1 cellular context compared by ENCODE assay signal in the genomic region with DNA sequence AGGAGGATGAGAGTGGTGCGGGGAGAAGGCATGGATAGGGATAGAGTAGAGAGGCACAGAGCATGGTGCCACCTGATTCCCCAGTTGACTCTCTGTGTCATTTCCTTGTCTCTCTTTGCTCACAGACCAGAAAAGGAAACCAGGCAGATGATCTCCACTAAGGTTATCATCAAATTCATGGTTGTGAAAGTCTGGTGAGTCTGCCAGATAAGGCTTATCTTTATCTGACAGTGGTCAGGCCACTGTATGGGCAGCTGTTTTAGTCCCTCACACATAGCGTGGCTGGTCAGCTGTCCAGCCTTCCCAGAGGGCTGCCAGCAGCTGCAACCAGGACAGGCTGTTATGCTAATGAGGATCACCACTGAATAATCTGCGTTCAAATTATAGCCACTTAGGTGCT.
TF ChIP-seq lines count a peak whose summit lies in the region.

No MANE protein-coding gene starts in this region.

TF ChIP-seq in K562, 482 proteins besides CTCF, POLR2A, EP300 and RAD21 (continued from another document and continues in another):
- TF ChIP-seq, protein P1, sequence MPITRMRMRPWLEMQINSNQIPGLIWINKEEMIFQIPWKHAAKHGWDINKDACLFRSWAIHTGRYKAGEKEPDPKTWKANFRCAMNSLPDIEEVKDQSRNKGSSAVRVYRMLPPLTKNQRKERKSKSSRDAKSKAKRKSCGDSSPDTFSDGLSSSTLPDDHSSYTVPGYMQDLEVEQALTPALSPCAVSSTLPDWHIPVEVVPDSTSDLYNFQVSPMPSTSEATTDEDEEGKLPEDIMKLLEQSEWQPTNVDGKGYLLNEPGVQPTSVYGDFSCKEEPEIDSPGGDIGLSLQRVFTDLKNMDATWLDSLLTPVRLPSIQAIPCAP (CRISPR knock-in tag; IDR thresholded peaks at IDR 0.05; ENCODE audit: borderline replicate concordance) = no peak
- TF ChIP-seq CBX2 (IDR thresholded peaks at IDR 0.05; ENCODE audit: insufficient read depth, low read length, poor library complexity, severe bottlenecking) (no peak), ZNF23 (CRISPR knock-in tag; IDR thresholded peaks at IDR 0.05) (no peak), ZNF583 (CRISPR knock-in tag; IDR thresholded peaks at IDR 0.05) (peak; percentile 61; the same call in 1 of the 2 replicates), TBL1XR1 (IDR thresholded peaks at IDR 0.05; ENCODE audit: low read length in 2 of 2) (no peak), GMEB1 (CRISPR knock-in tag; IDR thresholded peaks at IDR 0.05) (no peak), ZBTB9 (CRISPR knock-in tag; IDR thresholded peaks at IDR 0.05) (peak; percentile 98), TEAD1 (CRISPR knock-in tag; IDR thresholded peaks at IDR 0.05) (peak in 1 of 2 experiments; percentile 32; a peak in 1 of 4 replicates), PPARD (CRISPR knock-in tag; IDR thresholded peaks at IDR 0.05) (no peak), NR2C1 (IDR thresholded peaks at IDR 0.05) (no peak), NR2C1 (tag; IDR thresholded peaks at IDR 0.05) (peak; percentile 52), GABPB1 (CRISPR knock-in tag; IDR thresholded peaks at IDR 0.05) (no peak), C11orf30 (IDR thresholded peaks at IDR 0.05; ENCODE audit: low read depth) (no peak), HNRNPK (IDR thresholded peaks at IDR 0.05; ENCODE audit: low read depth, low read length, poor library complexity, severe bottlenecking) (no peak), SRSF7 (optimal IDR thresholded peaks at IDR 0.05; ENCODE audit: low read depth, low read length) (no peak), SOX6 (IDR thresholded peaks at IDR 0.05) (peak; percentile 90), YY1 (IDR thresholded peaks at IDR 0.05; ENCODE audit: borderline replicate concordance in 1 of 3, control insufficient read depth in 1 of 3, extremely low read depth in 1 of 3, insufficient read depth in 3 of 3, insufficient read length in 1 of 3, insufficient replicate concordance in 2 of 3, low read depth in 1 of 3, low read length in 2 of 3) (no peak), SMARCA5 (IDR thresholded peaks at IDR 0.05) (no peak), STAT5A (IDR thresholded peaks at IDR 0.05; ENCODE audit: borderline replicate concordance, low read length) (peak; percentile 67; the same call in 1 of the 2 replicates), NCOA1 (IDR thresholded peaks at IDR 0.05; ENCODE audit: low read depth) (0 out of 2 replicates have a peak, but pooled peaks have one; percentile 36), TRIM25 (IDR thresholded peaks at IDR 0.05; ENCODE audit: borderline replicate concordance) (no peak), KLF16 (IDR thresholded peaks at IDR 0.05) (peak; percentile 94), ZNF316 (IDR thresholded peaks at IDR 0.05) (no peak), JUNB (CRISPR knock-in tag; conservative IDR thresholded peaks at IDR 0.05) (no peak), DACH1 (IDR thresholded peaks at IDR 0.05; ENCODE audit: partially characterized antibody) (no peak), PHF21A (IDR thresholded peaks at IDR 0.05; ENCODE audit: borderline replicate concordance, low read depth) (no peak), ZNF197 (CRISPR knock-in tag; IDR thresholded peaks at IDR 0.05; ENCODE audit: low read depth) (peak; percentile 94), POLR2AphosphoS5 (IDR thresholded peaks at IDR 0.05; ENCODE audit: control insufficient read depth, insufficient read depth, low read depth, low read length) (0 out of 2 replicates have a peak, but pooled peaks have one; percentile 39), CTBP1 (IDR thresholded peaks at IDR 0.05; ENCODE audit: borderline replicate concordance) (peak; percentile 40; the same call in 1 of the 2 replicates), PURB (CRISPR knock-in tag; IDR thresholded peaks at IDR 0.05; ENCODE audit: low read depth) (no peak), TCF15 (CRISPR knock-in tag; IDR thresholded peaks at IDR 0.05) (no peak), ZEB2 (IDR thresholded peaks at IDR 0.05) (no peak), LCOR (CRISPR knock-in tag; IDR thresholded peaks at IDR 0.05) (no peak), FOXP4 (CRISPR knock-in tag; IDR thresholded peaks at IDR 0.05; ENCODE audit: borderline replicate concordance) (no peak), ZNF165 (CRISPR knock-in tag; IDR thresholded peaks at IDR 0.05; ENCODE audit: borderline replicate concordance) (no peak), TFAP4 (CRISPR knock-in tag; IDR thresholded peaks at IDR 0.05; ENCODE audit: borderline replicate concordance) (peak; percentile 88)
- TF ChIP-seq, protein P2, sequence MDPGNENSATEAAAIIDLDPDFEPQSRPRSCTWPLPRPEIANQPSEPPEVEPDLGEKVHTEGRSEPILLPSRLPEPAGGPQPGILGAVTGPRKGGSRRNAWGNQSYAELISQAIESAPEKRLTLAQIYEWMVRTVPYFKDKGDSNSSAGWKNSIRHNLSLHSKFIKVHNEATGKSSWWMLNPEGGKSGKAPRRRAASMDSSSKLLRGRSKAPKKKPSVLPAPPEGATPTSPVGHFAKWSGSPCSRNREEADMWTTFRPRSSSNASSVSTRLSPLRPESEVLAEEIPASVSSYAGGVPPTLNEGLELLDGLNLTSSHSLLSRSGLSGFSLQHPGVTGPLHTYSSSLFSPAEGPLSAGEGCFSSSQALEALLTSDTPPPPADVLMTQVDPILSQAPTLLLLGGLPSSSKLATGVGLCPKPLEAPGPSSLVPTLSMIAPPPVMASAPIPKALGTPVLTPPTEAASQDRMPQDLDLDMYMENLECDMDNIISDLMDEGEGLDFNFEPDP (CRISPR knock-in tag; IDR thresholded peaks at IDR 0.05) = no peak
- TF ChIP-seq, protein P3, sequence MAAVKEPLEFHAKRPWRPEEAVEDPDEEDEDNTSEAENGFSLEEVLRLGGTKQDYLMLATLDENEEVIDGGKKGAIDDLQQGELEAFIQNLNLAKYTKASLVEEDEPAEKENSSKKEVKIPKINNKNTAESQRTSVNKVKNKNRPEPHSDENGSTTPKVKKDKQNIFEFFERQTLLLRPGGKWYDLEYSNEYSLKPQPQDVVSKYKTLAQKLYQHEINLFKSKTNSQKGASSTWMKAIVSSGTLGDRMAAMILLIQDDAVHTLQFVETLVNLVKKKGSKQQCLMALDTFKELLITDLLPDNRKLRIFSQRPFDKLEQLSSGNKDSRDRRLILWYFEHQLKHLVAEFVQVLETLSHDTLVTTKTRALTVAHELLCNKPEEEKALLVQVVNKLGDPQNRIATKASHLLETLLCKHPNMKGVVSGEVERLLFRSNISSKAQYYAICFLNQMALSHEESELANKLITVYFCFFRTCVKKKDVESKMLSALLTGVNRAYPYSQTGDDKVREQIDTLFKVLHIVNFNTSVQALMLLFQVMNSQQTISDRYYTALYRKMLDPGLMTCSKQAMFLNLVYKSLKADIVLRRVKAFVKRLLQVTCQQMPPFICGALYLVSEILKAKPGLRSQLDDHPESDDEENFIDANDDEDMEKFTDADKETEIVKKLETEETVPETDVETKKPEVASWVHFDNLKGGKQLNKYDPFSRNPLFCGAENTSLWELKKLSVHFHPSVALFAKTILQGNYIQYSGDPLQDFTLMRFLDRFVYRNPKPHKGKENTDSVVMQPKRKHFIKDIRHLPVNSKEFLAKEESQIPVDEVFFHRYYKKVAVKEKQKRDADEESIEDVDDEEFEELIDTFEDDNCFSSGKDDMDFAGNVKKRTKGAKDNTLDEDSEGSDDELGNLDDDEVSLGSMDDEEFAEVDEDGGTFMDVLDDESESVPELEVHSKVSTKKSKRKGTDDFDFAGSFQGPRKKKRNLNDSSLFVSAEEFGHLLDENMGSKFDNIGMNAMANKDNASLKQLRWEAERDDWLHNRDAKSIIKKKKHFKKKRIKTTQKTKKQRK (IDR thresholded peaks at IDR 0.05; ENCODE audit: borderline replicate concordance, low read depth, low read length) = no peak
- TF ChIP-seq, protein P4, sequence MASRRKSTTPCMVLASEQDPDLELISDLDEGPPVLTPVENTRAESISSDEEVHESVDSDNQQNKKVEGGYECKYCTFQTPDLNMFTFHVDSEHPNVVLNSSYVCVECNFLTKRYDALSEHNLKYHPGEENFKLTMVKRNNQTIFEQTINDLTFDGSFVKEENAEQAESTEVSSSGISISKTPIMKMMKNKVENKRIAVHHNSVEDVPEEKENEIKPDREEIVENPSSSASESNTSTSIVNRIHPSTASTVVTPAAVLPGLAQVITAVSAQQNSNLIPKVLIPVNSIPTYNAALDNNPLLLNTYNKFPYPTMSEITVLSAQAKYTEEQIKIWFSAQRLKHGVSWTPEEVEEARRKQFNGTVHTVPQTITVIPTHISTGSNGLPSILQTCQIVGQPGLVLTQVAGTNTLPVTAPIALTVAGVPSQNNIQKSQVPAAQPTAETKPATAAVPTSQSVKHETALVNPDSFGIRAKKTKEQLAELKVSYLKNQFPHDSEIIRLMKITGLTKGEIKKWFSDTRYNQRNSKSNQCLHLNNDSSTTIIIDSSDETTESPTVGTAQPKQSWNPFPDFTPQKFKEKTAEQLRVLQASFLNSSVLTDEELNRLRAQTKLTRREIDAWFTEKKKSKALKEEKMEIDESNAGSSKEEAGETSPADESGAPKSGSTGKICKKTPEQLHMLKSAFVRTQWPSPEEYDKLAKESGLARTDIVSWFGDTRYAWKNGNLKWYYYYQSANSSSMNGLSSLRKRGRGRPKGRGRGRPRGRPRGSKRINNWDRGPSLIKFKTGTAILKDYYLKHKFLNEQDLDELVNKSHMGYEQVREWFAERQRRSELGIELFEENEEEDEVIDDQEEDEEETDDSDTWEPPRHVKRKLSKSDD (conservative IDR thresholded peaks at IDR 0.05; ENCODE audit: low read length) = no peak
- TF ChIP-seq, protein P5, sequence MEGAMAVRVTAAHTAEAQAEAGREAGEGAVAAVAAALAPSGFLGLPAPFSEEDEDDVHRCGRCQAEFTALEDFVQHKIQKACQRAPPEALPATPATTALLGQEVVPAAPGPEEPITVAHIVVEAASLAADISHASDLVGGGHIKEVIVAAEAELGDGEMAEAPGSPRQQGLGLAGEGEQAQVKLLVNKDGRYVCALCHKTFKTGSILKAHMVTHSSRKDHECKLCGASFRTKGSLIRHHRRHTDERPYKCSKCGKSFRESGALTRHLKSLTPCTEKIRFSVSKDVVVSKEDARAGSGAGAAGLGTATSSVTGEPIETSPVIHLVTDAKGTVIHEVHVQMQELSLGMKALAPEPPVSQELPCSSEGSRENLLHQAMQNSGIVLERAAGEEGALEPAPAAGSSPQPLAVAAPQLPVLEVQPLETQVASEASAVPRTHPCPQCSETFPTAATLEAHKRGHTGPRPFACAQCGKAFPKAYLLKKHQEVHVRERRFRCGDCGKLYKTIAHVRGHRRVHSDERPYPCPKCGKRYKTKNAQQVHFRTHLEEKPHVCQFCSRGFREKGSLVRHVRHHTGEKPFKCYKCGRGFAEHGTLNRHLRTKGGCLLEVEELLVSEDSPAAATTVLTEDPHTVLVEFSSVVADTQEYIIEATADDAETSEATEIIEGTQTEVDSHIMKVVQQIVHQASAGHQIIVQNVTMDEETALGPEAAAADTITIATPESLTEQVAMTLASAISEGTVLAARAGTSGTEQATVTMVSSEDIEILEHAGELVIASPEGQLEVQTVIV (CRISPR knock-in tag; IDR thresholded peaks at IDR 0.05; ENCODE audit: borderline replicate concordance) = no peak
